Comparison of ENCODE assay signal across 25 cellular contexts in the genomic region with DNA sequence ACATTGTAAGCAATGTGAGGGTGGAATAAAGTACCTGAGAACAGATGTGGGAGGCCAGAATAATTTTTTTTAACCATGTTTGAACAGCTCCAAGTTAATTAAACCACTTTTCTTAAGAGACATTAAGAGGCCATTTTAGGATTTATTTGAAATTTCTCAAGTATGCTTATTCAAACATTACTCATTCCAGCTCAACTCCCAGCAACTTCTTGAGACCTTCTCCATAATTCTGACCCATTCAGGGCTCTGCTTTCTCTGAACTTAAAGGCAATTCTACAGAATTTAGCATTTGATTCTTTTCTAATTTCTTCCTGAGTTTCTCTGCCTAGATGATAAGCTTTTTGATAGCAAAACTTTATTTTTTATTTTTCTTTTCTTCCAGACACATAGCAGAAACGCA.
"Had no signal": no experiment of that assay in that cellular context is flagged by ENCODE, and none has a peak within 500 bp of the region (broad histone marks: within the 10 kb centered on the region; RNA-seq: fewer than 3 reads in every experiment).

No MANE protein-coding gene starts in this region.

- H3K27ac ChIP-seq: body of pancreas, KMS-11, PC-9 had no signal

- H3K27ac Mint-ChIP-seq: activated CD8-positive, alpha-beta T cell treated with anti-CD3 and anti-CD28 coated beads, Interleukin-2, amount 10 ng/mL, durations not matched to agents 7 days and 5 days; activated naive CD8-positive, alpha-beta T cell treated with anti-CD3 and anti-CD28 coated beads, Interleukin-2, amount 10 ng/mL, durations not matched to agents 7 days and 5 days; WTC11 had no signal

- H3K4me1 Mint-ChIP-seq: activated naive CD8-positive, alpha-beta T cell treated with anti-CD3 and anti-CD28 coated beads, Interleukin-2, amount 10 ng/mL, durations not matched to agents 7 days and 5 days; WTC11 had no signal

- H3K4me2 ChIP-seq: KMS-11, PC-9 had no signal

- H3K36me3 Mint-ChIP-seq: activated naive CD8-positive, alpha-beta T cell treated with anti-CD3 and anti-CD28 coated beads, Interleukin-2, amount 10 ng/mL, durations not matched to agents 7 days and 5 days; WTC11 had no signal

- H3K9ac ChIP-seq: KMS-11 had no signal

- H3K4me1 ChIP-seq: body of pancreas had no signal

- H3K4me3 Mint-ChIP-seq: activated CD8-positive, alpha-beta T cell treated with anti-CD3 and anti-CD28 coated beads, Interleukin-2, amount 10 ng/mL, durations not matched to agents 7 days and 5 days; activated naive CD8-positive, alpha-beta T cell treated with anti-CD3 and anti-CD28 coated beads, Interleukin-2, amount 10 ng/mL, durations not matched to agents 7 days and 5 days; T-helper 17 cell; WTC11 had no signal

- H3K9me3 Mint-ChIP-seq: activated naive CD8-positive, alpha-beta T cell treated with anti-CD3 and anti-CD28 coated beads, Interleukin-2, amount 10 ng/mL, durations not matched to agents 7 days and 5 days; WTC11 had no signal

- H3K9me3 ChIP-seq: body of pancreas had no signal

- DNase-seq: activated CD4-positive, alpha-beta T cell treated with anti-CD3 and anti-CD28 coated beads for 48 hours; activated CD4-positive, alpha-beta T cell treated with anti-CD3 and anti-CD28 coated beads, Interleukin-2, amount 50 U/mL, for 4 hours; activated CD4-positive, CD25-positive, alpha-beta regulatory T cell treated with anti-CD3 and anti-CD28 coated beads, Interleukin-2, amount 50 U/mL, for 72 hours; activated CD8-positive, alpha-beta memory T cell treated with anti-CD3 and anti-CD28 coated beads, Interleukin-2, amount 50 U/mL, for 48 hours; activated CD8-positive, alpha-beta T cell treated with anti-CD3 and anti-CD28 coated beads, Interleukin-2, amount 10 ng/mL, durations not matched to agents 7 days and 5 days; activated naive CD4-positive, alpha-beta T cell treated with anti-CD3 and anti-CD28 coated beads, Interleukin-2, amount 50 U/mL, for 16 hours; activated naive CD8-positive, alpha-beta T cell treated with anti-CD3 and anti-CD28 coated beads, Interleukin-2, amount 10 ng/mL, durations not matched to agents 7 days and 5 days; activated T-cell treated with anti-CD3 and anti-CD28 coated beads, Interleukin-2, amount 50 U/mL, for 1 hour; aorta; body of pancreas; MM.1S; NCI-H1105; NCI-H146; NCI-H187 treated with DMSO at 0.1 percent for 48 hours; NCI-H2081 treated with DMSO at 0.1 percent for 48 hours; NCI-H2171 treated with DMSO at 0.1 percent for 48 hours; NCI-H345; NCI-H510A; NCI-H526 treated with DMSO at 0.1 percent for 48 hours; PC-9; SIG-M5; T-helper 17 cell; T-helper 9 cell had no signal

- ATAC-seq: activated CD8-positive, alpha-beta T cell treated with anti-CD3 and anti-CD28 coated beads, Interleukin-2, amount 10 ng/mL, durations not matched to agents 7 days and 5 days; body of pancreas; T-helper 17 cell; WTC11 had no signal

- H3K4me3 ChIP-seq: body of pancreas, PC-9 had no signal

- H3K27me3 Mint-ChIP-seq: activated naive CD8-positive, alpha-beta T cell treated with anti-CD3 and anti-CD28 coated beads, Interleukin-2, amount 10 ng/mL, durations not matched to agents 7 days and 5 days; T-helper 17 cell had no signal

- H3K27me3 ChIP-seq: body of pancreas had no signal
